In the genomic region with DNA sequence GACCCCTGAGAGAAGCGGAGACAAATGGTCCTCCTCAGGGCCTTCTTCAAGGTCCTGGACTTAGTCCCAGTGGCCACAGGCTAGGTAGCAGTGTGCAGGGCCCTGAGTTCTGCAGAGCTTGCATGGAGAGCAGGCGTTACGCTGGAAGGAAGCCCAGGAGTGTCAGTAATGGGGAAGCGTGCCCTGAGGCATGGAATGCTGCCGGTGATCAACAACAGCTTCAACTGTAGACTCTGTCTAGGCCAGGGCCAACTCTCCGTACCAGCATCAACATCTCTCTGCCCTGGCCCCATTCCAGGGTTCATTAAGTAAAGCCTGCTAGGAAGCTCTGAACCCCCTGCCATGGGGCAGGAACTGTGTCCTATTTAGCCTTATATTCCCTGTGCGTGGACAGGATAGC, we compare ENCODE assay signal across 9 cellular contexts. TPM values are rescaled to one million over a fixed set of nuclear protein-coding genes. Genes with fewer than 3 reads are reported as not detected.
DNase-seq lines count a peak whose midpoint lies in the region; ATAC-seq and TF ChIP-seq lines count a peak whose summit lies in the region.
"Had no signal": no experiment of that assay in that cellular context is flagged by ENCODE, and none has a peak within 500 bp of the region (broad histone marks: within the 10 kb centered on the region; RNA-seq: fewer than 3 reads in every experiment).

No MANE protein-coding gene starts in this region.

- H4K20me1 ChIP-seq in IMR-90 (ENCODE audit: insufficient read depth, low read length): no peaks in the 10 kb centered on the region

- POLR2A ChIA-PET in IMR-90 (lab: Charles Lee; ENCODE audit: unreplicated experiment): interaction anchor here (0.6 kb wide), 1 partner anchor 13 kb away, joined by 4 read pairs; no protein-coding TSS in a partner anchor
- POLR2A ChIA-PET in naive thymus-derived CD8-positive, alpha-beta T cell (lab: Charles Lee): interaction anchor here (0.8 to 2.3 kb wide), 4 partner anchors 9 to 106 kb away, joined by 3 to 8 read pairs (median 4); partner anchors contain the start of gene PLSCR3

- no TSS peak for BruUV-seq in IMR-90 (replicated peaks; lab: Mats Ljungman, UMichigan)

- H3K27me3 ChIP-seq in IMR-90 (ENCODE audit: control insufficient read depth, insufficient read depth, low read length): peaks cover 26% of the 10 kb centered on the region
- peaks cover 0 to 51% of the 10 kb centered on the region in 2 donors for H3K27me3 ChIP-seq in tibial artery

- H3K27ac Mint-ChIP-seq in naive thymus-derived CD8-positive, alpha-beta T cell: peak overlapping the region in 2 of 10 donors; percentile 24 to 45

- H3K4me2 ChIP-seq in IMR-90 (ENCODE audit: low read depth, low read length): peak overlapping the region; percentile 3

- H3K56ac ChIP-seq in IMR-90 (ENCODE audit: extremely low read depth, insufficient read depth, low read length): no peak overlapping the region

- no peak for TF ChIP-seq RAD21 in IMR-90 (IDR thresholded peaks at IDR 0.05; ENCODE audit: low read length)

- H3K27ac ChIP-seq in IMR-90 (ENCODE audit: insufficient read depth, low read length): no peak overlapping the region
- peak overlapping the region in 1 of 2 donors; percentile 47 for H3K27ac ChIP-seq in tibial artery

- H4K91ac ChIP-seq in IMR-90 (ENCODE audit: insufficient read depth, low read depth, low read length): no peak overlapping the region

- no peaks in the 10 kb centered on the region for H3K79me1 ChIP-seq in IMR-90 (ENCODE audit: low read depth in 1 of 2, low read length in 2 of 2)

- dilution Hi-C loops in IMR-90 (cut with HindIII; ENCODE audit: low sequenced_read_pairs, unreplicated experiment): no loop called here

- no peak overlapping the region for H3K14ac ChIP-seq in IMR-90 (replicated peaks; ENCODE audit: low read depth, low read length)

- H3K4me3 ChIP-seq in IMR-90 (ENCODE audit: insufficient read depth, low read depth, low read length) (no peak overlapping the region), tibial artery (peak overlapping the region; percentile 44 to 51)

- peak overlapping the region; percentile 84 for H2AFZ ChIP-seq in IMR-90 (replicated peaks; ENCODE audit: low read length, poor library complexity)

- H3K4ac ChIP-seq in IMR-90 (ENCODE audit: low read depth, low read length): no peak overlapping the region

- TF ChIP-seq POLR2A in IMR-90 (IDR thresholded peaks at IDR 0.05; ENCODE audit: low read depth, low read length): 0 out of 2 replicates have a peak, but pooled peaks have one; percentile 5

- CTCF ChIA-PET in IMR-90 (lab: Yijun Ruan, JAX): no interaction called here

- peaks cover 14 to 52% (median 32%) of the 10 kb centered on the region in 5 donors for H3K27me3 Mint-ChIP-seq in naive thymus-derived CD8-positive, alpha-beta T cell

- no peak overlapping the region for H2AK5ac ChIP-seq in IMR-90 (ENCODE audit: low read depth, low read length)

- H3K36me3 Mint-ChIP-seq in naive thymus-derived CD8-positive, alpha-beta T cell: peaks cover 0 to 6% (median 5%) of the 10 kb centered on the region in 3 donors

- H3K4me1 ChIP-seq in IMR-90 (ENCODE audit: control insufficient read depth, insufficient read depth, low read length) (peaks cover 7% of the 10 kb centered on the region; the same call in 1 of the 2 replicates), tibial artery (peaks cover 0 to 39% (median 26%) of the 10 kb centered on the region in 4 donors)

- H2BK15ac ChIP-seq in IMR-90 (ENCODE audit: low read depth, low read length): no peak overlapping the region

- intact Hi-C loops in IMR-90 (cut with micrococcal nuclease): no loop called here
- intact Hi-C loops in tibial artery (cut with DNase I; ENCODE audit: low total_unique reads): no loop called here

- WGBS in IMR-90 (ENCODE audit: extremely low coverage in 2 of 2, insufficient read length in 1 of 2), 2 experiments: 19% methylated on average over 3 of the region's 7 CpGs; no CpG with 5 or more reads in 1 of the 2 experiments

- H3K18ac ChIP-seq in IMR-90 (ENCODE audit: low read depth, low read length): no peak overlapping the region

- H3K9me3 Mint-ChIP-seq in naive thymus-derived CD8-positive, alpha-beta T cell: peaks cover 0 to 5% (median 0%) of the 10 kb centered on the region in 9 donors

- peak; percentile 47 for DNase-seq in IMR-90
- DNase-seq in cerebellar cortex (ENCODE audit: low spot score): peak; percentile 47
- DNase-seq in kidney tubule cell (ENCODE audit: low spot score): peak; percentile 29
- peak in 1 of 2 donors; percentile 49 for DNase-seq in tibial artery
- DNase-seq in stimulated activated CD4-positive, alpha-beta T cell treated with anti-CD3 and anti-CD28 coated beads, Interleukin-2, amount 100 ng/mL, for 24 hours: no peak
- no peak for DNase-seq in naive thymus-derived CD8-positive, alpha-beta T cell

- TF ChIP-seq CTCF in IMR-90 (conservative IDR thresholded peaks at IDR 0.05; ENCODE audit: low read depth, low read length) (no peak), tibial artery (IDR thresholded peaks at IDR 0.05) (no peak)

- no peak overlapping the region for H2AK9ac ChIP-seq in IMR-90 (replicated peaks; ENCODE audit: low read depth, low read length, poor library complexity)

- in situ Hi-C loops in IMR-90 (cut with MboI; ENCODE audit: low sequenced_read_pairs): no loop called here

- peaks cover 11 to 31% (median 19%) of the 10 kb centered on the region in 4 donors for H3K4me1 Mint-ChIP-seq in naive thymus-derived CD8-positive, alpha-beta T cell

- H2BK20ac ChIP-seq in IMR-90 (ENCODE audit: low read depth, low read length): no peak overlapping the region

- peak; percentile 44 for ATAC-seq in IMR-90 (ENCODE audit: low read depth)
- no peak for ATAC-seq in HG02610 (IDR thresholded peaks at IDR 0.05; ENCODE audit: unreplicated experiment)
- no peak for ATAC-seq in HG02571 (IDR thresholded peaks at IDR 0.05; ENCODE audit: unreplicated experiment)
- ATAC-seq in naive thymus-derived CD8-positive, alpha-beta T cell: no peak

- H3K9ac ChIP-seq in IMR-90 (ENCODE audit: low read depth, low read length): no peak overlapping the region

- no peak overlapping the region for H2BK120ac ChIP-seq in IMR-90 (ENCODE audit: low read depth, low read length)

- no peak overlapping the region for H4K5ac ChIP-seq in IMR-90 (ENCODE audit: low read depth, low read length)

- H4K8ac ChIP-seq in IMR-90 (ENCODE audit: low read depth in 2 of 2, low read length in 2 of 2): no peak overlapping the region

- no peak overlapping the region for H2BK5ac ChIP-seq in IMR-90 (ENCODE audit: low read depth, low read length, poor library complexity, severe bottlenecking)

- peaks cover 2% of the 10 kb centered on the region; the same call in 1 of the 2 replicates for H3K9me1 ChIP-seq in IMR-90 (ENCODE audit: insufficient read depth, low read length)

- H3K36me3 ChIP-seq in IMR-90 (ENCODE audit: control insufficient read depth, insufficient read depth, low read length) (no peaks in the 10 kb centered on the region), tibial artery (peaks cover 0 to 12% (median 0%) of the 10 kb centered on the region in 3 donors)

- H3K9me3 ChIP-seq in IMR-90 (ENCODE audit: control insufficient read depth, insufficient read depth, low read length) (peaks cover 8% of the 10 kb centered on the region; the same call in 1 of the 2 replicates), tibial artery (no peaks in the 10 kb centered on the region)

- H3K23ac ChIP-seq in IMR-90 (ENCODE audit: low read depth, low read length): no peak overlapping the region

- peak overlapping the region in 3 of 10 donors; percentile 16 to 62 (median 25) for H3K4me3 Mint-ChIP-seq in naive thymus-derived CD8-positive, alpha-beta T cell

TF ChIP-seq in IMR-90, 13 proteins besides CTCF, POLR2A, EP300 and RAD21:
- no peak for TF ChIP-seq BHLHE40 (IDR thresholded peaks at IDR 0.05; ENCODE audit: low read depth, low read length)

RNA-seq across cellular contexts. Expression of gene TNK1, which starts 0.6 kb away (rescaled TPM):
- under 0.01 and 0.54 TPM in 2 replicates for total RNA-seq in IMR-90 (2012; rRNA removed)
- 0.44 and 0.55 TPM in 2 replicates for polyA plus RNA-seq in IMR-90 (2012; rRNA removed)
- polyA plus RNA-seq in IMR-90 (2012; cell fraction: cytosol; rRNA removed): 0.53 and 0.74 TPM in 2 replicates
- 0.96 and 3.2 TPM in 2 replicates for polyA plus RNA-seq in IMR-90 (2012; cell fraction: nucleus; rRNA removed; ENCODE audit: low replicate concordance)
- total RNA-seq in naive thymus-derived CD8-positive, alpha-beta T cell: 10 to 100 TPM; 20.8 to 23.1 TPM
- 1 to 10 TPM; 5.8 to 8.5 (median 7.6) TPM for polyA plus RNA-seq in naive thymus-derived CD8-positive, alpha-beta T cell

RNA-seq across cellular contexts. Expression of gene PLSCR3, which starts 14.0 kb away (rescaled TPM):
- total RNA-seq in IMR-90 (2012; rRNA removed): 6.1 and 6.4 TPM in 2 replicates
- 116 and 131 TPM in 2 replicates for polyA plus RNA-seq in IMR-90 (2012; rRNA removed)
- 123 and 154 TPM in 2 replicates for polyA plus RNA-seq in IMR-90 (2012; cell fraction: cytosol; rRNA removed)
- polyA plus RNA-seq in IMR-90 (2012; cell fraction: nucleus; rRNA removed; ENCODE audit: low replicate concordance): 109 and 232 TPM in 2 replicates
- 10 to 100 TPM; 75.8 to 79.4 TPM for total RNA-seq in naive thymus-derived CD8-positive, alpha-beta T cell
- 100 to 1,000 TPM in 2 of 3 donors, 10 to 100 TPM in 1; 90.5 to 152 (median 125) TPM for polyA plus RNA-seq in naive thymus-derived CD8-positive, alpha-beta T cell

RNA-seq across cellular contexts. Expression of gene TMEM256, which starts 23.6 kb away (rescaled TPM):
- total RNA-seq in IMR-90 (2012; rRNA removed): 35.3 and 38.4 TPM in 2 replicates
- polyA plus RNA-seq in IMR-90 (2012; rRNA removed): 174 and 252 TPM in 2 replicates
- polyA plus RNA-seq in IMR-90 (2012; cell fraction: cytosol; rRNA removed): 109 and 112 TPM in 2 replicates
- polyA plus RNA-seq in IMR-90 (2012; cell fraction: nucleus; rRNA removed; ENCODE audit: low replicate concordance): 17.8 and 27.6 TPM in 2 replicates
- 10 to 100 TPM; 45.4 to 50.9 TPM for total RNA-seq in naive thymus-derived CD8-positive, alpha-beta T cell
- polyA plus RNA-seq in naive thymus-derived CD8-positive, alpha-beta T cell: 10 to 100 TPM; 62.6 to 96.5 (median 81.4) TPM

RNA-seq across cellular contexts. Expression of gene TMEM95, which starts 25.4 kb away (rescaled TPM):
- total RNA-seq in IMR-90 (2012; rRNA removed): not detected in 2 replicates
- not detected in 2 replicates for polyA plus RNA-seq in IMR-90 (2012; rRNA removed)
- not detected in 2 replicates for polyA plus RNA-seq in IMR-90 (2012; cell fraction: cytosol; rRNA removed)
- not detected in 2 replicates for polyA plus RNA-seq in IMR-90 (2012; cell fraction: nucleus; rRNA removed; ENCODE audit: low replicate concordance)
- not detected for total RNA-seq in naive thymus-derived CD8-positive, alpha-beta T cell
- polyA plus RNA-seq in naive thymus-derived CD8-positive, alpha-beta T cell: not detected
- total RNA-seq: renal cortical epithelial cell had no signal

RNA-seq across cellular contexts. Expression of gene NLGN2, which starts 27.3 kb away (rescaled TPM):
- total RNA-seq in IMR-90 (2012; rRNA removed): 1.7 and 1.8 TPM in 2 replicates
- 36.7 and 38.1 TPM in 2 replicates for polyA plus RNA-seq in IMR-90 (2012; rRNA removed)
- 19.6 and 36.4 TPM in 2 replicates for polyA plus RNA-seq in IMR-90 (2012; cell fraction: cytosol; rRNA removed)
- polyA plus RNA-seq in IMR-90 (2012; cell fraction: nucleus; rRNA removed; ENCODE audit: low replicate concordance): 187 and 347 TPM in 2 replicates
- 10 to 100 TPM; 12.3 to 14.7 TPM for total RNA-seq in naive thymus-derived CD8-positive, alpha-beta T cell
- polyA plus RNA-seq in naive thymus-derived CD8-positive, alpha-beta T cell: under 1 TPM; 0.03 to 0.23 (median 0.08) TPM

Comparison
In these comparisons a context has a peak if more than half of its experiments do, and no peak if none do; other contexts are left out.
1. DNase-seq: peak in IMR-90 (single experiment), cerebellar cortex (single experiment) and kidney tubule cell (single experiment); none in stimulated activated CD4-positive, alpha-beta T cell treated with anti-CD3 and anti-CD28 coated beads, Interleukin-2, amount 100 ng/mL, for 24 hours (0 of 2) and naive thymus-derived CD8-positive, alpha-beta T cell (0 of 10).
2. RNA of gene TNK1, which starts 0.6 kb away (total RNA-seq): 20.8 to 23.1 TPM in naive thymus-derived CD8-positive, alpha-beta T cell; under 0.01 to 0.54 TPM in IMR-90; every median in the first group is over 10 times any median in the second.
3. RNA of gene PLSCR3, which starts 14.0 kb away (total RNA-seq): 75.8 to 79.4 TPM in naive thymus-derived CD8-positive, alpha-beta T cell; 6.1 to 6.4 TPM in IMR-90; every median in the first group is over 10 times any median in the second.